5 cellular contexts compared by ENCODE assay signal in genomic region chr17:18449833-18450232, GRCh38. TPM values are rescaled to one million over a fixed set of nuclear protein-coding genes. Genes with fewer than 3 reads are reported as not detected.
"Had no signal": no experiment of that assay in that cellular context is flagged by ENCODE, and none has a peak within 500 bp of the region (broad histone marks: within the 10 kb centered on the region; RNA-seq: fewer than 3 reads in every experiment).

No MANE protein-coding gene starts in this region.

RNA-seq across cellular contexts. Expression of gene LGALS9C, which starts 26.8 kb away (rescaled TPM):
- total RNA-seq: LHCN-M2, PC-3, Right ventricle myocardium inferior, SJCRH30, SK-MEL-5 had no signal
